ENCODE assay signal across 11 cellular contexts in the genomic region with DNA sequence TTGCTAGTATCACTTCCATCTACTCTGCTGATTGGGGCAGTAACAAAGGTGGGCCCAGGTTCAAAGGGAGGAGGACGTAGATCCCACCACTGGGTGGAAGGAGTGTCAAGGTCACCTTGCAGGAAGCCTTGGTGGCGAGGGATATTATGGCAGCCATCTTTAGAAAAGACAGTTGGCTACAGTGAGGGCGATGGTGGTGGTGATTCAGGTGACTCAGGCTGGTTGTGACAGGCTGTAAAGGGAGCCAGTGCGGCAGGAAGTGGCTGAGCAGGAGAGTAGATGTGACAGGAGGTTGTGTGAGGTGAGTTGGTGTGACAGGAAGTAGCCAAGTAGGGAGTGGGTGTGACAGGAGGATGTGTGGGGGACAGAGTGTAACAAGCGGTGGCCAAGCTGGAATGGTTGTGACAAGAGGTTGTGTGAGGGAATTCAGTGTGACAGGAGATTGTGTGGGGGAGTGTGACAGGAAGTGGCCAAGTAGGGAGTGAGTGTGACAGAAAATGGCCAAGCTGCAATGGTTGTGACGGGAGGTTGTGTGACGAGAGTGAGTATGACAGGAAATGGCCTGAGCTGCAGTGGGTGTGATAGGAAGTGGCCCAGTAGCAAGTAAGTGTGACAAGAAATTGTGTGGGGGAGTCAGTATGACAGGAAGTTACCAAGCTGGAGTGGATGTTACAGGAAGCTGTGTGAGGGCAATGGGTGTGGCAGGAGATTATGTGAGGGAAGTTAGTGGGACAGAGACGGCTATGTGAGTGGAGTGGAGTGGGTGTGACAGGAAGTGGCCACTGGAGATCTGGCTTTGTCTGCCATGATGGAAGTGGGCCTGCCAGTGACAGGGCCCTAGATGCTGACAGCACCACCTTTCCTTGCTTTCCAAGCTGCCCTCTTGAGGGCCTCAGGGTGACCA. TPM values are rescaled to one million over a fixed set of nuclear protein-coding genes. Genes with fewer than 3 reads are reported as not detected.
DNase-seq lines count a peak whose midpoint lies in the region; ATAC-seq, FAIRE-seq and TF ChIP-seq lines count a peak whose summit lies in the region.
"Had no signal": no experiment of that assay in that cellular context is flagged by ENCODE, and none has a peak within 500 bp of the region (broad histone marks: within the 10 kb centered on the region; RNA-seq: fewer than 3 reads in every experiment).

No MANE protein-coding gene starts in this region.

- intact Hi-C loops in lower lobe of right lung (cut with DNase I): no loop called here

- H3K4me3 ChIP-seq in lower lobe of right lung: no peak overlapping the region
- H3K4me3 ChIP-seq: A549, SJSA1 had no signal

- no peak for TF ChIP-seq CTCF in lower lobe of right lung (IDR thresholded peaks at IDR 0.05)

- H3K27ac ChIP-seq in lower lobe of right lung: peak overlapping the region; percentile 9
- H3K27ac ChIP-seq: A549, SJSA1 had no signal

- H3K36me3 ChIP-seq in lower lobe of right lung: no peaks in the 10 kb centered on the region
- H3K36me3 ChIP-seq: SJSA1 had no signal

- FAIRE-seq in urothelium cell line (lab: Jason Lieb, UNC): peak; percentile 61
- FAIRE-seq: A549 had no signal

- H3K27me3 ChIP-seq in lower lobe of right lung (ENCODE audit: low read depth): peaks cover 6% of the 10 kb centered on the region
- H3K27me3 ChIP-seq: SJSA1 had no signal

- DNase-seq in activated gamma-delta T cell treated with Interleukin-2 at 50 U/mL for 16 hours: peak; percentile 62
- DNase-seq in activated gamma-delta T cell (lab: John Stamatoyannopoulos, UW): no peak
- DNase-seq in activated CD8-positive, alpha-beta memory T cell treated with anti-CD3 and anti-CD28 coated beads, Interleukin-2, amount 50 U/mL, for 1 hour (ENCODE audit: extremely low read depth): peak; percentile 16
- DNase-seq in lower lobe of right lung: no peak
- DNase-seq in urothelium cell line (ENCODE audit: low spot score): no peak
- DNase-seq in NCI-H1417 (lab: John Stamatoyannopoulos, UW): no peak
- no peak for DNase-seq in mesenteric fat pad (ENCODE audit: low spot score)

- H3K4me1 ChIP-seq in lower lobe of right lung: no peaks in the 10 kb centered on the region
- H3K4me1 ChIP-seq: A549, SJSA1 had no signal

- ATAC-seq in lower lobe of right lung (peak; percentile 54 to 76), GM18520 (IDR thresholded peaks at IDR 0.05; ENCODE audit: unreplicated experiment) (no peak)
- ATAC-seq: A549 had no signal

- H3K9me3 ChIP-seq in lower lobe of right lung: no peaks in the 10 kb centered on the region
- H3K9me3 ChIP-seq: A549, SJSA1 had no signal

RNA-seq across cellular contexts. Expression of gene CUX2, which starts 22.9 kb away (rescaled TPM):
- total RNA-seq in lower lobe of right lung: not detected
- 0.10 TPM for total RNA-seq in mesenteric fat pad
- total RNA-seq: myocyte, SJSA1 had no signal

Comparison
In these comparisons a context has a peak if more than half of its experiments do, and no peak if none do; other contexts are left out.
1. DNase-seq: peak in activated gamma-delta T cell treated with Interleukin-2 at 50 U/mL for 16 hours (single experiment) and activated CD8-positive, alpha-beta memory T cell treated with anti-CD3 and anti-CD28 coated beads, Interleukin-2, amount 50 U/mL, for 1 hour (single experiment); none in activated gamma-delta T cell (single experiment), lower lobe of right lung (single experiment), urothelium cell line (single experiment), NCI-H1417 (0 of 3) and mesenteric fat pad (single experiment).